In genomic region chr15:70092462-70092850, GRCh38 we compare ENCODE assay signal across 1 cellular context.
TF ChIP-seq lines count a peak whose summit lies in the region.

No MANE protein-coding gene starts in this region.

TF ChIP-seq in WTC11, 78 proteins besides CTCF, POLR2A, EP300 and RAD21:
- TF ChIP-seq SP1 (CRISPR knock-in tag; conservative IDR thresholded peaks at IDR 0.05) = no peak
- TF ChIP-seq, protein P1, sequence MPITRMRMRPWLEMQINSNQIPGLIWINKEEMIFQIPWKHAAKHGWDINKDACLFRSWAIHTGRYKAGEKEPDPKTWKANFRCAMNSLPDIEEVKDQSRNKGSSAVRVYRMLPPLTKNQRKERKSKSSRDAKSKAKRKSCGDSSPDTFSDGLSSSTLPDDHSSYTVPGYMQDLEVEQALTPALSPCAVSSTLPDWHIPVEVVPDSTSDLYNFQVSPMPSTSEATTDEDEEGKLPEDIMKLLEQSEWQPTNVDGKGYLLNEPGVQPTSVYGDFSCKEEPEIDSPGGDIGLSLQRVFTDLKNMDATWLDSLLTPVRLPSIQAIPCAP (CRISPR knock-in tag; IDR thresholded peaks at IDR 0.05) = no peak
- no peak for TF ChIP-seq SOX15 (CRISPR knock-in tag; IDR thresholded peaks at IDR 0.05)
- TF ChIP-seq HMGXB4 (CRISPR knock-in tag; IDR thresholded peaks at IDR 0.05) = no peak
- no peak for TF ChIP-seq MLX (CRISPR knock-in tag; IDR thresholded peaks at IDR 0.05)
- TF ChIP-seq ZNF396 (CRISPR knock-in tag; IDR thresholded peaks at IDR 0.05; ENCODE audit: borderline replicate concordance) = no peak
- TF ChIP-seq GTF2I (CRISPR knock-in tag; conservative IDR thresholded peaks at IDR 0.05) = no peak
TF ChIP-seq in WTC11: peak in this region for 0.
